Comparison of ENCODE assay signal across 34 cellular contexts in genomic region chr20:15807271-15807670, GRCh38.
"Had no signal": no experiment of that assay in that cellular context is flagged by ENCODE, and none has a peak within 500 bp of the region (broad histone marks: within the 10 kb centered on the region; RNA-seq: fewer than 3 reads in every experiment).

No MANE protein-coding gene starts in this region.

- H3K4me3 ChIP-seq: ascending aorta, coronary artery, dorsolateral prefrontal cortex, gastroesophageal sphincter, psoas muscle, right atrium auricular region, smooth muscle cell, testis, transverse colon had no signal

- H3K4me1 ChIP-seq: ascending aorta, gastroesophageal sphincter, parathyroid adenoma, psoas muscle, right atrium auricular region, testis, transverse colon had no signal

- H3K27me3 Mint-ChIP-seq: activated CD4-positive, alpha-beta memory T cell treated with anti-CD3 and anti-CD28 coated beads for 36 hours; activated CD4-positive, alpha-beta T cell treated with anti-CD3 and anti-CD28 coated beads, Interleukin-2, amount 10 ng/mL, durations not matched to agents 24 days and 14 days; activated naive CD8-positive, alpha-beta T cell treated with anti-CD3 and anti-CD28 coated beads, Interleukin-2, amount 10 ng/mL, durations not matched to agents 7 days and 5 days had no signal

- H3K36me3 ChIP-seq: ascending aorta, brain microvascular endothelial cell, gastroesophageal sphincter, right atrium auricular region, transverse colon, WERI-Rb-1 had no signal

- H3K9ac ChIP-seq: parathyroid adenoma had no signal

- H3K4me3 Mint-ChIP-seq: activated CD4-positive, alpha-beta memory T cell treated with anti-CD3 and anti-CD28 coated beads for 36 hours; activated CD4-positive, alpha-beta T cell treated with anti-CD3 and anti-CD28 coated beads, Interleukin-2, amount 10 ng/mL, durations not matched to agents 24 days and 14 days; activated naive CD4-positive, alpha-beta T cell treated with anti-CD3 and anti-CD28 coated beads for 36 hours; activated naive CD8-positive, alpha-beta T cell treated with anti-CD3 and anti-CD28 coated beads, Interleukin-2, amount 10 ng/mL, durations not matched to agents 7 days and 5 days; activated T-helper 1 cell treated with anti-CD3 and anti-CD28 coated beads, Interleukin-12 subunit alpha, Interleukin-12 subunit beta, Interleukin-2, Interleukin-4 antibody, amounts not matched to agents 30 ng/mL and 10 ng/mL and 1 ng/mL, durations not matched to agents 14 hours and 24 hours and 36 hours; mesothelial cell of epicardium; naive thymus-derived CD8-positive, alpha-beta T cell; neural crest cell had no signal

- H3K9me3 ChIP-seq: ascending aorta, gastroesophageal sphincter, psoas muscle, right atrium auricular region, testis, transverse colon had no signal

- H2AFZ ChIP-seq: parathyroid adenoma had no signal

- H3K27ac Mint-ChIP-seq: activated CD4-positive, alpha-beta memory T cell treated with anti-CD3 and anti-CD28 coated beads for 36 hours; activated CD4-positive, alpha-beta T cell treated with anti-CD3 and anti-CD28 coated beads, Interleukin-2, amount 10 ng/mL, durations not matched to agents 24 days and 14 days; activated naive CD4-positive, alpha-beta T cell treated with anti-CD3 and anti-CD28 coated beads for 36 hours; activated naive CD8-positive, alpha-beta T cell treated with anti-CD3 and anti-CD28 coated beads, Interleukin-2, amount 10 ng/mL, durations not matched to agents 7 days and 5 days; activated T-helper 1 cell treated with anti-CD3 and anti-CD28 coated beads, Interleukin-12 subunit alpha, Interleukin-12 subunit beta, Interleukin-2, Interleukin-4 antibody, amounts not matched to agents 30 ng/mL and 10 ng/mL and 1 ng/mL, durations not matched to agents 14 hours and 24 hours and 36 hours; mesothelial cell of epicardium had no signal

- H3K36me3 Mint-ChIP-seq: activated CD4-positive, alpha-beta memory T cell treated with anti-CD3 and anti-CD28 coated beads for 36 hours; activated naive CD8-positive, alpha-beta T cell treated with anti-CD3 and anti-CD28 coated beads, Interleukin-2, amount 10 ng/mL, durations not matched to agents 7 days and 5 days; mesothelial cell of epicardium; naive thymus-derived CD8-positive, alpha-beta T cell had no signal

- H3K4me2 ChIP-seq: smooth muscle cell had no signal

- H3K27ac ChIP-seq: ascending aorta, brain microvascular endothelial cell, coronary artery, dorsolateral prefrontal cortex, gastroesophageal sphincter, parathyroid adenoma, psoas muscle, right atrium auricular region, testis, transverse colon, WERI-Rb-1 had no signal

- H3K4me1 Mint-ChIP-seq: activated CD4-positive, alpha-beta T cell treated with anti-CD3 and anti-CD28 coated beads, Interleukin-2, amount 10 ng/mL, durations not matched to agents 24 days and 14 days; activated naive CD8-positive, alpha-beta T cell treated with anti-CD3 and anti-CD28 coated beads, Interleukin-2, amount 10 ng/mL, durations not matched to agents 7 days and 5 days had no signal

- DNase-seq: activated CD4-positive, alpha-beta memory T cell treated with anti-CD3 and anti-CD28 coated beads for 36 hours; activated CD4-positive, alpha-beta T cell treated with anti-CD3 and anti-CD28 coated beads, Interleukin-2, amount 10 ng/mL, durations not matched to agents 24 days and 14 days; activated CD4-positive, CD25-positive, alpha-beta regulatory T cell treated with anti-CD3 and anti-CD28 coated beads, Interleukin-2, amount 50 U/mL, for 72 hours; activated CD8-positive, alpha-beta memory T cell treated with anti-CD3 and anti-CD28 coated beads, Interleukin-2, amount 50 U/mL, for 4 hours; activated effector memory CD4-positive, alpha-beta T cell treated with anti-CD3 and anti-CD28 coated beads, Interleukin-2, amount 50 U/mL, for 16 hours; activated naive CD4-positive, alpha-beta T cell treated with anti-CD3 and anti-CD28 coated beads for 36 hours; activated naive CD8-positive, alpha-beta T cell treated with anti-CD3 and anti-CD28 coated beads, Interleukin-2, amount 10 ng/mL, durations not matched to agents 7 days and 5 days; activated T-cell treated with anti-CD3 and anti-CD28 coated beads, Interleukin-2, amount 50 U/mL, for 1 hour; brain microvascular endothelial cell; dorsolateral prefrontal cortex; effector memory CD4-positive, alpha-beta T cell; head of caudate nucleus; hippocampal formation; kidney; mammary epithelial cell; occipital lobe; psoas muscle; stimulated activated CD4-positive, alpha-beta T cell treated with anti-CD3 and anti-CD28 coated beads, Interleukin-1b, Interleukin-23, amount 100 ng/mL, for 48 hours; stimulated activated naive CD8-positive, alpha-beta T cell treated with anti-CD3 and anti-CD28 coated beads, Interleukin-15, Interleukin-2, amounts not matched to agents 100 U/mL and 50 U/mL, for 24 hours; T-helper 1 cell; testis; transverse colon; WERI-Rb-1 had no signal

- H3K9me3 Mint-ChIP-seq: activated CD4-positive, alpha-beta memory T cell treated with anti-CD3 and anti-CD28 coated beads for 36 hours had no signal

- ATAC-seq: gastroesophageal sphincter; left colon; naive thymus-derived CD8-positive, alpha-beta T cell; psoas muscle; stimulated activated naive CD8-positive, alpha-beta T cell treated with anti-CD3 and anti-CD28 coated beads, Interleukin-15, Interleukin-2, amounts not matched to agents 100 U/mL and 50 U/mL, for 24 hours had no signal

- H3K27me3 ChIP-seq: ascending aorta, brain microvascular endothelial cell, dorsolateral prefrontal cortex, gastroesophageal sphincter, right atrium auricular region, testis, transverse colon had no signal
